In genomic region chr3:152426393-152426792, GRCh38 we compare ENCODE assay signal across 16 cellular contexts.
DNase-seq lines count a peak whose midpoint lies in the region; ATAC-seq and TF ChIP-seq lines count a peak whose summit lies in the region.
"Had no signal": no experiment of that assay in that cellular context is flagged by ENCODE, and none has a peak within 500 bp of the region (broad histone marks: within the 10 kb centered on the region; RNA-seq: fewer than 3 reads in every experiment).

No MANE protein-coding gene starts in this region.

- peaks cover 84 to 85% of the 10 kb centered on the region in 2 donors for H3K4me1 Mint-ChIP-seq in natural killer cell
- peaks cover 62 to 80% of the 10 kb centered on the region in 2 donors for H3K4me1 Mint-ChIP-seq in natural killer cell treated with Interleukin-12 subunit alpha and Interleukin-12 subunit beta and Interleukin-15 and Interleukin-18, amount 100 ng/mL, for 72 hours (ENCODE audit: low read depth in 2 of 2)
- peaks cover 73% of the 10 kb centered on the region for H3K4me1 Mint-ChIP-seq in central memory CD8-positive, alpha-beta T cell
- H3K4me1 Mint-ChIP-seq: nephron had no signal

- H3K36me3 Mint-ChIP-seq in natural killer cell, result peaks cover 19% of the 10 kb centered on the region
- H3K36me3 Mint-ChIP-seq in natural killer cell treated with Interleukin-12 subunit alpha and Interleukin-12 subunit beta and Interleukin-15 and Interleukin-18, amount 100 ng/mL, for 72 hours, result peaks cover 27% of the 10 kb centered on the region
- peaks cover 25% of the 10 kb centered on the region for H3K36me3 Mint-ChIP-seq in central memory CD8-positive, alpha-beta T cell (ENCODE audit: insufficient read depth)

- no peak for TF ChIP-seq CTCF in natural killer cell (IDR thresholded peaks at IDR 0.05)

- H3K27me3 Mint-ChIP-seq in natural killer cell (ENCODE audit: low read depth in 2 of 2), result no peaks in the 10 kb centered on the region
- no peaks in the 10 kb centered on the region for H3K27me3 Mint-ChIP-seq in natural killer cell treated with Interleukin-12 subunit alpha and Interleukin-12 subunit beta and Interleukin-15 and Interleukin-18, amount 100 ng/mL, for 72 hours
- H3K27me3 Mint-ChIP-seq in central memory CD8-positive, alpha-beta T cell, result no peaks in the 10 kb centered on the region

- intact Hi-C loops in natural killer cell (cut with micrococcal nuclease), result no loop called here
- intact Hi-C loops in sciatic nerve (cut with DNase I), result no loop called here

- H3K27ac ChIP-seq in Karpas-422 (ENCODE audit: low read length), result no peak overlapping the region
- H3K27ac ChIP-seq: RWPE1 had no signal

- H3K4me1 ChIP-seq in Karpas-422 (ENCODE audit: low read length), result no peaks in the 10 kb centered on the region

- no peaks in the 10 kb centered on the region for H3K9me2 ChIP-seq in Karpas-422 (replicated peaks; ENCODE audit: insufficient read depth, low read length)

- DNase-seq in natural killer cell, result no peak
- no peak for DNase-seq in natural killer cell treated with Interleukin-12 subunit alpha and Interleukin-12 subunit beta and Interleukin-15 and Interleukin-18, amount 100 ng/mL, for 72 hours (ENCODE audit: low spot score)
- DNase-seq in central memory CD8-positive, alpha-beta T cell (ENCODE audit: low spot score in 2 of 2), result no peak
- DNase-seq in sciatic nerve (ENCODE audit: low spot score), result no peak
- no peak for DNase-seq in SW 1271 (lab: John Stamatoyannopoulos, UW)
- no peak for DNase-seq in KBM-7
- no peak for DNase-seq in Karpas-422
- no peak for DNase-seq in activated naive CD4-positive, alpha-beta T cell (lab: John Stamatoyannopoulos, UW)
- DNase-seq: activated effector memory CD4-positive, alpha-beta T cell treated with Interleukin-2 at 50 U/mL for 16 hours; GDM1; NCI-H187 treated with DMSO at 0.1 percent for 48 hours; NCI-H446 treated with DMSO at 0.1 percent for 48 hours; stimulated activated naive CD8-positive, alpha-beta T cell treated with anti-CD3 and anti-CD28 coated beads, Interleukin-15, Interleukin-2, amounts not matched to agents 100 U/mL and 50 U/mL, for 24 hours had no signal

- no peak overlapping the region for H3K4me3 ChIP-seq in Karpas-422 (ENCODE audit: low read length)

- H3K27me3 ChIP-seq in Karpas-422 (ENCODE audit: low read length), result no peaks in the 10 kb centered on the region

- no peak overlapping the region for H3K4me2 ChIP-seq in Karpas-422 (ENCODE audit: low read depth, low read length, poor library complexity, severe bottlenecking)

- no peaks in the 10 kb centered on the region for H4K20me1 ChIP-seq in Karpas-422 (ENCODE audit: insufficient read depth, low read depth, low read length)

- H3K79me2 ChIP-seq in Karpas-422 (ENCODE audit: low read length), result peaks cover 68% of the 10 kb centered on the region

- no peak overlapping the region for H2AFZ ChIP-seq in Karpas-422 (ENCODE audit: low read length)

- H3K36me3 ChIP-seq in Karpas-422 (ENCODE audit: insufficient read depth, low read length), result peaks cover 6% of the 10 kb centered on the region; the same call in 1 of the 2 replicates

- no peaks in the 10 kb centered on the region for H3K9me3 ChIP-seq in Karpas-422 (ENCODE audit: low read length)

- in situ Hi-C loops in KBM-7 (cut with MboI; ENCODE audit: low pct_unique_long_range_greater_than_20kb, low sequenced_read_pairs), result loop anchor here (25.0 kb wide), 1 partner anchor 139 kb away; no protein-coding TSS in a partner anchor

- no peak overlapping the region for H3K4me3 Mint-ChIP-seq in natural killer cell
- H3K4me3 Mint-ChIP-seq in natural killer cell treated with Interleukin-12 subunit alpha and Interleukin-12 subunit beta and Interleukin-15 and Interleukin-18, amount 100 ng/mL, for 72 hours, result no peak overlapping the region
- H3K4me3 Mint-ChIP-seq in central memory CD8-positive, alpha-beta T cell, result no peak overlapping the region
- H3K4me3 Mint-ChIP-seq: nephron had no signal

- no peak overlapping the region for H3K9ac ChIP-seq in Karpas-422 (ENCODE audit: low read length)

- ATAC-seq in natural killer cell (no peak), sciatic nerve (peak; percentile 45)
- ATAC-seq in natural killer cell treated with Interleukin-12 subunit alpha and Interleukin-12 subunit beta and Interleukin-15 and Interleukin-18, amount 100 ng/mL, for 72 hours, result no peak
- ATAC-seq in central memory CD8-positive, alpha-beta T cell (replicated peaks; ENCODE audit: extremely low read depth, poor library complexity, severe bottlenecking), result no peak
- ATAC-seq: HepG2 had no signal

- peak overlapping the region; percentile 85 to 94 for H3K27ac Mint-ChIP-seq in natural killer cell
- H3K27ac Mint-ChIP-seq in natural killer cell treated with Interleukin-12 subunit alpha and Interleukin-12 subunit beta and Interleukin-15 and Interleukin-18, amount 100 ng/mL, for 72 hours, result peak overlapping the region in 1 of 2 donors; percentile 92
- peak overlapping the region; percentile 41 for H3K27ac Mint-ChIP-seq in central memory CD8-positive, alpha-beta T cell (ENCODE audit: low read depth)

- no peaks in the 10 kb centered on the region for H3K9me3 Mint-ChIP-seq in natural killer cell
- H3K9me3 Mint-ChIP-seq in natural killer cell treated with Interleukin-12 subunit alpha and Interleukin-12 subunit beta and Interleukin-15 and Interleukin-18, amount 100 ng/mL, for 72 hours, result peaks cover 11% of the 10 kb centered on the region
- H3K9me3 Mint-ChIP-seq in central memory CD8-positive, alpha-beta T cell, result peaks cover 10% of the 10 kb centered on the region
